ENCODE assay signal across 14 cellular contexts in genomic region chr2:54030814-54031213, GRCh38.
"Had no signal": no experiment of that assay in that cellular context is flagged by ENCODE, and none has a peak within 500 bp of the region (broad histone marks: within the 10 kb centered on the region; RNA-seq: fewer than 3 reads in every experiment).

No MANE protein-coding gene starts in this region.

- ATAC-seq: left colon; mucosa of descending colon; naive thymus-derived CD8-positive, alpha-beta T cell had no signal

- DNase-seq: effector memory CD4-positive, alpha-beta T cell; esophagus squamous epithelium; foreskin fibroblast; kidney; left colon; mucosa of descending colon; naive thymus-derived CD8-positive, alpha-beta T cell; right lobe of liver; stimulated activated naive CD4-positive, alpha-beta T cell treated with Interleukin-2 at 50 U/mL for 16 hours; tibial artery; upper lobe of left lung had no signal

- H3K4me1 ChIP-seq: right lobe of liver, suprapubic skin, tibial artery had no signal

- H3K27ac ChIP-seq: epithelial cell of prostate, esophagus squamous epithelium, right lobe of liver, suprapubic skin, tibial artery, upper lobe of left lung had no signal

- H3K27me3 ChIP-seq: esophagus squamous epithelium, right lobe of liver, suprapubic skin, tibial artery, upper lobe of left lung, vagina had no signal

- H3K4me3 ChIP-seq: esophagus squamous epithelium, mucosa of descending colon, right lobe of liver, suprapubic skin, tibial artery, upper lobe of left lung, vagina had no signal

- H3K36me3 ChIP-seq: esophagus squamous epithelium, right lobe of liver, suprapubic skin, tibial artery, upper lobe of left lung, vagina had no signal

- H3K9me3 ChIP-seq: esophagus squamous epithelium, mucosa of descending colon, right lobe of liver, suprapubic skin, vagina had no signal
